In the genomic region with DNA sequence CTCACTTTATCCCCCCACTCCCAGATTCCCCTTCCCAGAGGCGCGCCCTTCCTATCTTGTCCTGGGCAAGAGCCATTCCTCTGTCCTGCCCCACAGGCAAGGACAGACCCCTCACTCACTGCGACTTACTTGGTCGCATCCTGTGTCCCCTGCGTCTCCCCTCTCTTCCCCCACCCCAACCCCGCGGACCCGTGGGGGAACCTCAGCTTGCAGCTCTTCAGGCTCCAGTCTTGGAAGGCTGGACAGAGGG, we compare ENCODE assay signal across 8 cellular contexts. TPM values are rescaled to one million over a fixed set of nuclear protein-coding genes. Genes with fewer than 3 reads are reported as not detected.
DNase-seq lines count a peak whose midpoint lies in the region; ATAC-seq, FAIRE-seq and TF ChIP-seq lines count a peak whose summit lies in the region.

No MANE protein-coding gene starts in this region.

- H3K4me1 Mint-ChIP-seq in HFFc6 (ENCODE audit: low read depth), result peaks cover 24% of the 10 kb centered on the region
- peaks cover 22% of the 10 kb centered on the region for H3K4me1 Mint-ChIP-seq in activated naive CD8-positive, alpha-beta T cell treated with anti-CD3 and anti-CD28 coated beads, Interleukin-2, amount 10 ng/mL, durations not matched to agents 7 days and 5 days
- H3K4me1 Mint-ChIP-seq in stimulated activated naive B cell treated with anti-CD40 and anti-IgM and Interleukin-4, amounts not matched to agents 10 μg/mL and 1 μg/mL and 100 μg/mL, for 72 hours, result peaks cover 30 to 44% of the 10 kb centered on the region in 2 donors

- H3K27me3 Mint-ChIP-seq in HFFc6 (ENCODE audit: insufficient read depth), result peaks cover 45% of the 10 kb centered on the region
- peaks cover 62% of the 10 kb centered on the region for H3K27me3 Mint-ChIP-seq in activated naive CD8-positive, alpha-beta T cell treated with anti-CD3 and anti-CD28 coated beads, Interleukin-2, amount 10 ng/mL, durations not matched to agents 7 days and 5 days
- H3K27me3 Mint-ChIP-seq in stimulated activated naive B cell treated with anti-CD40 and anti-IgM and Interleukin-4, amounts not matched to agents 10 μg/mL and 1 μg/mL and 100 μg/mL, for 72 hours, result peaks cover 52 to 53% of the 10 kb centered on the region in 2 donors

- TF ChIP-seq CTCF in HFFc6 (IDR thresholded peaks at IDR 0.05) (no peak), keratinocyte (optimal IDR thresholded peaks at IDR 0.05 in 1 of 3, IDR thresholded peaks at IDR 0.05 in 1 of 3, conservative IDR thresholded peaks at IDR 0.05 in 1 of 3; ENCODE audit: extremely low read depth in 1 of 3, insufficient read depth in 2 of 3, low read length in 3 of 3) (no peak)

- H3K9me3 ChIP-seq in keratinocyte (ENCODE audit: control insufficient read depth, low read depth, low read length), result no peaks in the 10 kb centered on the region

- dilution Hi-C loops in keratinocyte (cut with MboI; ENCODE audit: extremely low pct_ligation_motif_present, low sequenced_read_pairs), result no loop called here

- peaks cover 18% of the 10 kb centered on the region for H3K4me1 ChIP-seq in keratinocyte (ENCODE audit: control insufficient read depth, extremely low read depth, insufficient read depth, low read length)

- H2AFZ ChIP-seq in keratinocyte (ENCODE audit: control insufficient read depth, low read length), result peak overlapping the region; percentile 68

- no peak for FAIRE-seq in keratinocyte (lab: Jason Lieb, UNC)

- peaks cover 8% of the 10 kb centered on the region for H3K9me3 Mint-ChIP-seq in HFFc6
- H3K9me3 Mint-ChIP-seq in activated naive CD8-positive, alpha-beta T cell treated with anti-CD3 and anti-CD28 coated beads, Interleukin-2, amount 10 ng/mL, durations not matched to agents 7 days and 5 days, result peaks cover 3% of the 10 kb centered on the region
- peaks cover 5 to 10% of the 10 kb centered on the region in 2 donors for H3K9me3 Mint-ChIP-seq in stimulated activated naive B cell treated with anti-CD40 and anti-IgM and Interleukin-4, amounts not matched to agents 10 μg/mL and 1 μg/mL and 100 μg/mL, for 72 hours

- no peak overlapping the region for H3K27ac Mint-ChIP-seq in HFFc6
- H3K27ac Mint-ChIP-seq in activated naive CD8-positive, alpha-beta T cell treated with anti-CD3 and anti-CD28 coated beads, Interleukin-2, amount 10 ng/mL, durations not matched to agents 7 days and 5 days, result no peak overlapping the region
- no peak overlapping the region for H3K27ac Mint-ChIP-seq in stimulated activated naive B cell treated with anti-CD40 and anti-IgM and Interleukin-4, amounts not matched to agents 10 μg/mL and 1 μg/mL and 100 μg/mL, for 72 hours

- H3K9ac ChIP-seq in keratinocyte (ENCODE audit: control insufficient read depth, extremely low read depth, insufficient read depth, low read length), result no peak overlapping the region

- H3K79me2 ChIP-seq in keratinocyte (ENCODE audit: control insufficient read depth, insufficient read depth, low read length), result no peaks in the 10 kb centered on the region

- H3K9me1 ChIP-seq in keratinocyte (ENCODE audit: control insufficient read depth, extremely low read depth, insufficient read depth, low read length), result no peaks in the 10 kb centered on the region

- no peaks in the 10 kb centered on the region for H4K20me1 ChIP-seq in keratinocyte (ENCODE audit: control insufficient read depth, extremely low read depth, insufficient read depth, low read length)

- H3K36me3 Mint-ChIP-seq in HFFc6 (ENCODE audit: low read depth), result peaks cover 10% of the 10 kb centered on the region; the same call in 1 of the 2 replicates
- no peaks in the 10 kb centered on the region for H3K36me3 Mint-ChIP-seq in activated naive CD8-positive, alpha-beta T cell treated with anti-CD3 and anti-CD28 coated beads, Interleukin-2, amount 10 ng/mL, durations not matched to agents 7 days and 5 days
- peaks cover 4 to 12% of the 10 kb centered on the region in 2 donors for H3K36me3 Mint-ChIP-seq in stimulated activated naive B cell treated with anti-CD40 and anti-IgM and Interleukin-4, amounts not matched to agents 10 μg/mL and 1 μg/mL and 100 μg/mL, for 72 hours

- POLR2A ChIA-PET in activated naive CD8-positive, alpha-beta T cell treated with anti-CD3 and anti-CD28 coated beads, Interleukin-2, amount 10 ng/mL, durations not matched to agents 7 days and 5 days (lab: Charles Lee), result no interaction called here

- H3K4me3 ChIP-seq in keratinocyte (ENCODE audit: control insufficient read depth in 2 of 3, extremely low read depth in 1 of 3, insufficient read depth in 2 of 3, low read depth in 1 of 3, low read length in 3 of 3), result peak overlapping the region; percentile 28 to 62 (median 58)

- in situ Hi-C loops in ACHN (cut with HindIII; ENCODE audit: low pct_ligation_motif_present, low pct_unique_long_range_greater_than_20kb, low sequenced_read_pairs), result no loop called here

- no peak overlapping the region for H3K27ac ChIP-seq in keratinocyte (ENCODE audit: control insufficient read depth, insufficient read depth, low read length)

- H3K4me2 ChIP-seq in keratinocyte (ENCODE audit: control insufficient read depth, extremely low read depth, insufficient read depth, low read depth, low read length), result peak overlapping the region; percentile 85

- H3K27me3 ChIP-seq in keratinocyte (ENCODE audit: control insufficient read depth, extremely low read depth, insufficient read depth, low read length), result peaks cover 18% of the 10 kb centered on the region

- DNase-seq in HFFc6, result no peak
- no peak for DNase-seq in activated naive CD8-positive, alpha-beta T cell treated with anti-CD3 and anti-CD28 coated beads, Interleukin-2, amount 10 ng/mL, durations not matched to agents 7 days and 5 days
- DNase-seq in keratinocyte (ENCODE audit: low read depth, low spot score), result no peak
- no peak for DNase-seq in stimulated activated naive B cell treated with anti-CD40 and anti-IgM and Interleukin-4, amounts not matched to agents 10 μg/mL and 1 μg/mL and 100 μg/mL, for 72 hours
- DNase-seq in ACHN, result no peak
- DNase-seq in kidney tubule cell (ENCODE audit: low spot score), result no peak
- no peak for DNase-seq in ecto neural progenitor cell (ENCODE audit: low spot score)

- H3K4me3 Mint-ChIP-seq in HFFc6, result peak overlapping the region; percentile 82
- peak overlapping the region; percentile 71 for H3K4me3 Mint-ChIP-seq in activated naive CD8-positive, alpha-beta T cell treated with anti-CD3 and anti-CD28 coated beads, Interleukin-2, amount 10 ng/mL, durations not matched to agents 7 days and 5 days
- peak overlapping the region; percentile 77 to 85 for H3K4me3 Mint-ChIP-seq in stimulated activated naive B cell treated with anti-CD40 and anti-IgM and Interleukin-4, amounts not matched to agents 10 μg/mL and 1 μg/mL and 100 μg/mL, for 72 hours

- ATAC-seq in activated naive CD8-positive, alpha-beta T cell treated with anti-CD3 and anti-CD28 coated beads, Interleukin-2, amount 10 ng/mL, durations not matched to agents 7 days and 5 days (ENCODE audit: low read depth), result no peak
- ATAC-seq in stimulated activated naive B cell treated with anti-CD40 and anti-IgM and Interleukin-4, amounts not matched to agents 10 μg/mL and 1 μg/mL and 100 μg/mL, for 72 hours (replicated peaks), result peak in 1 of 2 donors; percentile 2
- no peak for ATAC-seq in HG03097 (IDR thresholded peaks at IDR 0.05; ENCODE audit: low FRiP score, unreplicated experiment)

- H3K36me3 ChIP-seq in keratinocyte (ENCODE audit: control insufficient read depth in 2 of 2, extremely low read depth in 1 of 2, insufficient read depth in 2 of 2, low read length in 2 of 2), result no peaks in the 10 kb centered on the region

RNA-seq across cellular contexts. Expression of gene GGTA1, which starts 0.5 kb away (rescaled TPM):
- total RNA-seq in HFFc6 (2021; fragmentation: NEBNext Ultra II Directional; extraction: Animal tissue kit (Norgen Biotek cat#: 25700)), result not detected
- total RNA-seq in activated naive CD8-positive, alpha-beta T cell treated with anti-CD3 and anti-CD28 coated beads, Interleukin-2, amount 10 ng/mL, durations not matched to agents 7 days and 5 days, result not detected
- 0.05 TPM in 1 of 3 replicates, not detected in the others for polyA plus RNA-seq in keratinocyte
- polyA plus RNA-seq in keratinocyte (2011; ENCODE audit: low read depth), result 0.41 TPM
- polyA plus RNA-seq in keratinocyte (2011; cell fraction: cytosol; rRNA removed), result not detected in 2 replicates
- not detected in 2 replicates for polyA plus RNA-seq in keratinocyte (2011; cell fraction: nucleus; rRNA removed)
- polyA plus RNA-seq in keratinocyte (2012; ENCODE audit: low replicate concordance), result 0.20 TPM in 1 of 2 replicates, not detected in the other
- polyA minus RNA-seq in keratinocyte, result not detected in 3 replicates
- not detected for polyA minus RNA-seq in keratinocyte (2011; cell fraction: cytosol; rRNA and poly(A)+ RNA removed)
- not detected in 2 replicates for polyA minus RNA-seq in keratinocyte (2011; cell fraction: nucleus; rRNA and poly(A)+ RNA removed)
